Comparison of ENCODE assay signal across 25 cellular contexts in the genomic region with DNA sequence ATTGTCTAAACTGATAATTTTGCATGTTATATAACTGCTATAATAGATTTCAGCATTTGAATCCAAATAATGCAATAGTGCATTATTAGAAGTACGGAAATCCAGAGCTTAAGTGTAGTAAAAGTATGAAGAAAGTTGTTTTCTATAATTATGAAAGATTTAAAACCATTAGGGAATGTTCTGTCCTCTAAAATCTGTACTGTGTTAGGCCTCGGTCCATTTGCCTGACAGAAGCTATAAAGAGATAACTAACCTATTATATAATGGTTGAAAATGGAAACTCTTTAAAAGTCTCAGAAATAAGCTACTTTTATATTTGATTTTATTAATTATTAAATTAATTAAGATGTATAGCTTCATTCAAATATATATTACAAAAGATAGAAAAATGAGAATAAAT.
"Had no signal": no experiment of that assay in that cellular context is flagged by ENCODE, and none has a peak within 500 bp of the region (broad histone marks: within the 10 kb centered on the region; RNA-seq: fewer than 3 reads in every experiment).

No MANE protein-coding gene starts in this region.

- H3K27me3 ChIP-seq: gastroesophageal sphincter, heart left ventricle, sigmoid colon, testis, tibial artery, upper lobe of left lung had no signal

- H3K4me1 ChIP-seq: lower lobe of right lung, prostate gland, testis, tibial artery, upper lobe of left lung had no signal

- H3K36me3 ChIP-seq: gastroesophageal sphincter, heart left ventricle, lower lobe of right lung, prostate gland, sigmoid colon, tibial artery, upper lobe of left lung had no signal

- ATAC-seq: esophagus mucosa; gastroesophageal sphincter; heart left ventricle; left ventricle myocardium superior; lower lobe of right lung; natural killer cell; right cardiac atrium; stimulated activated memory B cell treated with anti-CD40 and anti-IgM and Interleukin-4, amounts not matched to agents 10 μg/mL and 1 μg/mL and 100 μg/mL, for 72 hours; stimulated activated naive CD8-positive, alpha-beta T cell treated with anti-CD3 and anti-CD28 coated beads, Interleukin-15, Interleukin-2, amounts not matched to agents 100 U/mL and 50 U/mL, for 24 hours had no signal

- H3K27ac ChIP-seq: dorsolateral prefrontal cortex, epithelial cell of prostate, gastroesophageal sphincter, heart left ventricle, lower lobe of right lung, prostate gland, testis, tibial artery, upper lobe of left lung had no signal

- DNase-seq: cerebellar nuclear complex; dorsolateral prefrontal cortex; effector CD4-positive, alpha-beta T cell; foreskin fibroblast; heart left ventricle; hippocampal formation; left ventricle myocardium superior; lower lobe of right lung; natural killer cell; occipital lobe; right cardiac atrium; sigmoid colon; stimulated activated CD4-positive, alpha-beta T cell treated with anti-CD3 and anti-CD28 coated beads, Interleukin-4, amount 100 ng/mL, for 4 hours; stimulated activated naive CD8-positive, alpha-beta T cell treated with anti-CD3 and anti-CD28 coated beads, Interleukin-15, Interleukin-2, amounts not matched to agents 100 U/mL and 50 U/mL, for 24 hours; substantia nigra; testis; tibial artery; upper lobe of left lung had no signal

- FAIRE-seq: keratinocyte, urothelium cell line had no signal

- H3K9me3 ChIP-seq: gastroesophageal sphincter, heart left ventricle, lower lobe of right lung, prostate gland, sigmoid colon, testis, tibial artery, upper lobe of left lung had no signal

- H3K4me3 ChIP-seq: dorsolateral prefrontal cortex, gastroesophageal sphincter, heart left ventricle, lower lobe of right lung, prostate gland, sigmoid colon, testis, tibial artery, upper lobe of left lung had no signal
